ENCODE assay signal across 15 cellular contexts in genomic region chr22:22789233-22789921, GRCh38.
DNase-seq lines count a peak whose midpoint lies in the region; ATAC-seq, FAIRE-seq and TF ChIP-seq lines count a peak whose summit lies in the region.
"Had no signal": no experiment of that assay in that cellular context is flagged by ENCODE, and none has a peak within 500 bp of the region (broad histone marks: within the 10 kb centered on the region; RNA-seq: fewer than 3 reads in every experiment).

No MANE protein-coding gene starts in this region.

- peaks cover 28% of the 10 kb centered on the region for H3K4me1 Mint-ChIP-seq in activated CD8-positive, alpha-beta memory T cell treated with anti-CD3 and anti-CD28 coated beads, Interleukin-2, amount 10 ng/mL, durations not matched to agents 7 days and 5 days
- H3K4me1 Mint-ChIP-seq in WTC11 = no peaks in the 10 kb centered on the region
- H3K4me1 Mint-ChIP-seq: B cell had no signal

- RAD21 ChIA-PET in GM12878 (lab: Charles Lee; ENCODE audit: unreplicated experiment) = interaction anchor here (1.3 to 4.3 kb wide), 6 partner anchors 13 to 168 kb away, joined by 3 to 59 read pairs (median 6); no protein-coding TSS in a partner anchor

- in situ Hi-C loops in GM12878 (cut with MboI) = loop anchor here (10.0 kb wide), 1 partner anchor 335 kb away; no protein-coding TSS in a partner anchor

- H3K27ac Mint-ChIP-seq in activated CD8-positive, alpha-beta memory T cell treated with anti-CD3 and anti-CD28 coated beads, Interleukin-2, amount 10 ng/mL, durations not matched to agents 7 days and 5 days = no peak overlapping the region
- no peak overlapping the region for H3K27ac Mint-ChIP-seq in WTC11

- SMC1A ChIA-PET in GM12878 (lab: Charles Lee; ENCODE audit: uncharacterized antibody, unreplicated experiment) = interaction anchor here (1.0 to 4.3 kb wide), 8 partner anchors 18 to 167 kb away, joined by 3 to 48 read pairs (median 4); no protein-coding TSS in a partner anchor

- no peaks in the 10 kb centered on the region for H3K9me3 ChIP-seq in GM12878 (replicated peaks; ENCODE audit: control insufficient read depth, insufficient read depth, low read length)

- no peaks in the 10 kb centered on the region for H3K36me3 ChIP-seq in GM12878 (ENCODE audit: control insufficient read depth in 2 of 2, insufficient read depth in 2 of 2, low read length in 1 of 2)

- TF ChIP-seq POLR2A in GM12878 (IDR thresholded peaks at IDR 0.05; ENCODE audit: low read depth, low read length) = no peak

- H3K36me3 Mint-ChIP-seq in activated CD8-positive, alpha-beta memory T cell treated with anti-CD3 and anti-CD28 coated beads, Interleukin-2, amount 10 ng/mL, durations not matched to agents 7 days and 5 days = no peaks in the 10 kb centered on the region
- no peaks in the 10 kb centered on the region for H3K36me3 Mint-ChIP-seq in WTC11

- no peak overlapping the region for H3K9ac ChIP-seq in GM12878 (ENCODE audit: control insufficient read depth, insufficient read depth, low read length)

- POLR2A ChIA-PET in GM12878 (lab: Charles Lee) (no interaction called here), WTC11 (lab: Charles Lee) (no interaction called here)

- H3K79me2 ChIP-seq in GM12878 (ENCODE audit: control insufficient read depth, insufficient read depth, low read length) = no peaks in the 10 kb centered on the region

- H3K4me3 Mint-ChIP-seq in activated CD8-positive, alpha-beta memory T cell treated with anti-CD3 and anti-CD28 coated beads, Interleukin-2, amount 10 ng/mL, durations not matched to agents 7 days and 5 days = no peak overlapping the region
- no peak overlapping the region for H3K4me3 Mint-ChIP-seq in WTC11
- H3K4me3 Mint-ChIP-seq: B cell had no signal

- no peaks in the 10 kb centered on the region for H3K9me3 Mint-ChIP-seq in activated CD8-positive, alpha-beta memory T cell treated with anti-CD3 and anti-CD28 coated beads, Interleukin-2, amount 10 ng/mL, durations not matched to agents 7 days and 5 days (ENCODE audit: low read depth)
- no peaks in the 10 kb centered on the region for H3K9me3 Mint-ChIP-seq in WTC11

- ATAC-seq in activated CD8-positive, alpha-beta memory T cell treated with anti-CD3 and anti-CD28 coated beads, Interleukin-2, amount 10 ng/mL, durations not matched to agents 7 days and 5 days = no peak
- ATAC-seq in GM12878 (peak; percentile 29; the same call in 1 of the 3 replicates), GM18861 (IDR thresholded peaks at IDR 0.05; ENCODE audit: unreplicated experiment) (no peak), WTC11 (no peak), GM19324 (IDR thresholded peaks at IDR 0.05; ENCODE audit: low FRiP score, unreplicated experiment) (no peak)
- ATAC-seq: Right ventricle myocardium inferior had no signal

- H3K27ac ChIP-seq in GM12878 (ENCODE audit: control insufficient read depth, insufficient read depth) = no peak overlapping the region

- no peak overlapping the region for H3K4me2 ChIP-seq in GM12878 (ENCODE audit: control insufficient read depth, insufficient read depth)

- H3K4me1 ChIP-seq in GM12878 (ENCODE audit: control insufficient read depth, insufficient read depth, low read length) = no peaks in the 10 kb centered on the region

- no peak overlapping the region for H3K4me3 ChIP-seq in GM12878

- CTCF ChIA-PET in activated CD8-positive, alpha-beta memory T cell treated with anti-CD3 and anti-CD28 coated beads, Interleukin-2, amount 10 ng/mL, durations not matched to agents 7 days and 5 days (lab: Charles Lee) = interaction anchor here (1.0 to 6.5 kb wide), 21 partner anchors 9 to 339 kb away, joined by 3 to 80 read pairs (median 9); no protein-coding TSS in a partner anchor
- CTCF ChIA-PET in GM12878 (lab: Yijun Ruan, JAX) (interaction anchor here (1.1 to 5.9 kb wide), 15 partner anchors 10 to 339 kb away, joined by 3 to 115 read pairs (median 4); no protein-coding TSS in a partner anchor), WTC11 (lab: Charles Lee) (interaction anchor here (0.9 to 8.5 kb wide), 23 partner anchors 10 to 367 kb away, joined by 3 to 125 read pairs (median 9); no protein-coding TSS in a partner anchor)

- H2AFZ ChIP-seq in GM12878 (ENCODE audit: control insufficient read depth, low read depth, low read length) = no peak overlapping the region

- FAIRE-seq in GM12878 (lab: Jason Lieb, UNC) = no peak
- FAIRE-seq: H1, RCC 7860 had no signal

- TF ChIP-seq CTCF in GM12878 (IDR thresholded peaks at IDR 0.05 in 2 of 3, conservative IDR thresholded peaks at IDR 0.05 in 1 of 3; ENCODE audit: control insufficient read depth in 2 of 3, extremely low read depth in 1 of 3, insufficient read depth in 1 of 3, low read depth in 3 of 3, low read length in 3 of 3) (no peak), WTC11 (IDR thresholded peaks at IDR 0.05) (no peak)

- no TSS peak for BruUV-seq in GM12878 (replicated peaks; lab: Mats Ljungman, UMichigan)

- DNase-seq in activated CD8-positive, alpha-beta memory T cell treated with anti-CD3 and anti-CD28 coated beads, Interleukin-2, amount 10 ng/mL, durations not matched to agents 7 days and 5 days = peak; percentile 32
- DNase-seq in activated CD8-positive, alpha-beta memory T cell treated with anti-CD3 and anti-CD28 coated beads for 24 hours = no peak
- no peak for DNase-seq in GM12878 (ENCODE audit: low read depth, low spot score)
- peak; percentile 71 for DNase-seq in kidney tubule cell (ENCODE audit: low spot score)
- no peak for DNase-seq in WTC11 (ENCODE audit: low spot score)
- no peak for DNase-seq in OCI-M1 (lab: John Stamatoyannopoulos, UW)
- DNase-seq: DMS79, NCI-H1105, NCI-H2081 had no signal

- no peak for TF ChIP-seq EP300 in GM12878 (IDR thresholded peaks at IDR 0.05; ENCODE audit: borderline replicate concordance in 1 of 2, control insufficient read depth in 1 of 2, low read depth in 2 of 2, low read length in 2 of 2)

- H3K27me3 Mint-ChIP-seq in activated CD8-positive, alpha-beta memory T cell treated with anti-CD3 and anti-CD28 coated beads, Interleukin-2, amount 10 ng/mL, durations not matched to agents 7 days and 5 days = peaks cover 2% of the 10 kb centered on the region
- peaks cover 89% of the 10 kb centered on the region for H3K27me3 Mint-ChIP-seq in WTC11 (ENCODE audit: low read depth)

- intact Hi-C loops in GM12878 (cut with micrococcal nuclease; ENCODE audit: unreplicated experiment) = loop anchor here (2.0 to 5.0 kb wide), 2 partner anchors 43 to 168 kb away; no protein-coding TSS in a partner anchor

- H3K27me3 ChIP-seq in GM12878 (replicated peaks in 1 of 2; ENCODE audit: control insufficient read depth in 2 of 2, insufficient read depth in 2 of 2, low read length in 1 of 2) = no peaks in the 10 kb centered on the region

- TF ChIP-seq RAD21 in GM12878 (IDR thresholded peaks at IDR 0.05; ENCODE audit: insufficient read depth, low read depth, low read length) = no peak

- no peaks in the 10 kb centered on the region for H4K20me1 ChIP-seq in GM12878 (ENCODE audit: control insufficient read depth, insufficient read depth)

- 27% methylated on average over 2 of the region's 2 CpGs for WGBS in GM12878 (ENCODE audit: insufficient coverage, insufficient replicate concordance, low lambda C conversion rate, missing lambda C conversion rate)

TF ChIP-seq in GM12878, 131 proteins besides CTCF, POLR2A, EP300 and RAD21 (continues in another document):
- no peak for TF ChIP-seq ZNF24 (IDR thresholded peaks at IDR 0.05)
- TF ChIP-seq DPF2 (IDR thresholded peaks at IDR 0.05) = no peak
- TF ChIP-seq POLR2AphosphoS2 (IDR thresholded peaks at IDR 0.05; ENCODE audit: low read depth, low read length) = no peak
- TF ChIP-seq TBL1XR1 (IDR thresholded peaks at IDR 0.05; ENCODE audit: low read depth, low read length) = no peak
- TF ChIP-seq ESRRA (IDR thresholded peaks at IDR 0.05; ENCODE audit: low read length) = no peak
- TF ChIP-seq USF1 (IDR thresholded peaks at IDR 0.05; ENCODE audit: borderline replicate concordance, extremely low read length, insufficient read depth, low read depth, low read length) = no peak
- TF ChIP-seq SUZ12 (IDR thresholded peaks at IDR 0.05; ENCODE audit: unreplicated experiment) = no peak
- no peak for TF ChIP-seq CBX5 (IDR thresholded peaks at IDR 0.05; ENCODE audit: low read depth)
- TF ChIP-seq SMAD1 (IDR thresholded peaks at IDR 0.05; ENCODE audit: low read depth, partially characterized antibody) = no peak
- no peak for TF ChIP-seq NBN (IDR thresholded peaks at IDR 0.05)

TF ChIP-seq in WTC11, 78 proteins besides CTCF, POLR2A, EP300 and RAD21 (continues in another document):
- no peak for TF ChIP-seq ZNF671 (CRISPR knock-in tag; IDR thresholded peaks at IDR 0.05)
- TF ChIP-seq RELA (CRISPR knock-in tag; IDR thresholded peaks at IDR 0.05; ENCODE audit: borderline replicate concordance) = no peak
- TF ChIP-seq USF1 (CRISPR knock-in tag; IDR thresholded peaks at IDR 0.05) = no peak
- no peak for TF ChIP-seq EMX1 (CRISPR knock-in tag; IDR thresholded peaks at IDR 0.05)
- TF ChIP-seq, protein P1, sequence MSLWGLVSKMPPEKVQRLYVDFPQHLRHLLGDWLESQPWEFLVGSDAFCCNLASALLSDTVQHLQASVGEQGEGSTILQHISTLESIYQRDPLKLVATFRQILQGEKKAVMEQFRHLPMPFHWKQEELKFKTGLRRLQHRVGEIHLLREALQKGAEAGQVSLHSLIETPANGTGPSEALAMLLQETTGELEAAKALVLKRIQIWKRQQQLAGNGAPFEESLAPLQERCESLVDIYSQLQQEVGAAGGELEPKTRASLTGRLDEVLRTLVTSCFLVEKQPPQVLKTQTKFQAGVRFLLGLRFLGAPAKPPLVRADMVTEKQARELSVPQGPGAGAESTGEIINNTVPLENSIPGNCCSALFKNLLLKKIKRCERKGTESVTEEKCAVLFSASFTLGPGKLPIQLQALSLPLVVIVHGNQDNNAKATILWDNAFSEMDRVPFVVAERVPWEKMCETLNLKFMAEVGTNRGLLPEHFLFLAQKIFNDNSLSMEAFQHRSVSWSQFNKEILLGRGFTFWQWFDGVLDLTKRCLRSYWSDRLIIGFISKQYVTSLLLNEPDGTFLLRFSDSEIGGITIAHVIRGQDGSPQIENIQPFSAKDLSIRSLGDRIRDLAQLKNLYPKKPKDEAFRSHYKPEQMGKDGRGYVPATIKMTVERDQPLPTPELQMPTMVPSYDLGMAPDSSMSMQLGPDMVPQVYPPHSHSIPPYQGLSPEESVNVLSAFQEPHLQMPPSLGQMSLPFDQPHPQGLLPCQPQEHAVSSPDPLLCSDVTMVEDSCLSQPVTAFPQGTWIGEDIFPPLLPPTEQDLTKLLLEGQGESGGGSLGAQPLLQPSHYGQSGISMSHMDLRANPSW (CRISPR knock-in tag; conservative IDR thresholded peaks at IDR 0.05; ENCODE audit: low read depth) = no peak
- TF ChIP-seq JAZF1 (CRISPR knock-in tag; IDR thresholded peaks at IDR 0.05) = no peak
- no peak for TF ChIP-seq TP53 (CRISPR knock-in tag; IDR thresholded peaks at IDR 0.05)
- no peak for TF ChIP-seq ZNF317 (CRISPR knock-in tag; IDR thresholded peaks at IDR 0.05; ENCODE audit: borderline replicate concordance, low read depth)

Comparison
In these comparisons a context has a peak if more than half of its experiments do, and no peak if none do; other contexts are left out.
1. DNase-seq: peak in activated CD8-positive, alpha-beta memory T cell treated with anti-CD3 and anti-CD28 coated beads, Interleukin-2, amount 10 ng/mL, durations not matched to agents 7 days and 5 days (single experiment) and kidney tubule cell (single experiment); none in activated CD8-positive, alpha-beta memory T cell treated with anti-CD3 and anti-CD28 coated beads for 24 hours (single experiment), GM12878 (single experiment), WTC11 (single experiment) and OCI-M1 (single experiment).